1 cellular context compared by ENCODE assay signal in the genomic region with DNA sequence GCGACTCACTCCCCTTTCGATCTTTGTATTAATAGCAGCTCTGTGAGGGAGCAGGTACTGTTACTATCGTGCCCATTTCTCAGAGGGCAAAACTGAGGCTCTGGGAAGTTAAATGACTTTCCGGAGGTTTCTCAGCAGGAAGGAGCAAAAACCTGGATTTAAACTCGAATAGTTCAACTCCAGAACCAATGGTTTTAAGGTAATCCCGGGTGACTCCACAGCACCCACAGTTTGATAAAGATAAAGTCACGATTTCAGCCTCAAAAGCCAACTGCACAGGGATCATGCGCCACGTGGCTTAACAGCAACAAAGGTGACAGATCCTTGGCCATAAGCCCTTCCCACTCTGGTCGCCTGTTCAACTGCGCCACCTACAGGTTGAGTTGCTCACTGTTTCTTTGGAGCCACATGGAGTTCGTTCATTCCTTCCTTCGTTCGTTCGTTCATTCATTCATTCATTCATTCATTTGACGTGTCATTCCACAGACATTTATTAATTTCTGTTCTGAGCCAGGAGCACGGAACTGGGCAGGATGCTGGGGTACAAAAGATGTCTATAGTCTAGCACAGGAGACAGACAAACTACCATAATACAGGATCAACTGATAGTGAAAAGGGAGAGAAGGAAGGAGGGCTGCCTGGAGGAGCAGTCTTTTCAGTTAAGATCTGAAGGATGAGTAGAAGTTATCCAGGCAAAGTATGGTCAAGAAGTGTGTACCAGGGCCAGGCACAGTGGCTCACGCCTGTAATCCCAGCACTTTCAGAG.
TF ChIP-seq lines count a peak whose summit lies in the region.

No MANE protein-coding gene starts in this region.

TF ChIP-seq in HepG2, 621 proteins besides CTCF, POLR2A, EP300 and RAD21 (continued from another document and continues in another):
- TF ChIP-seq, protein P1, sequence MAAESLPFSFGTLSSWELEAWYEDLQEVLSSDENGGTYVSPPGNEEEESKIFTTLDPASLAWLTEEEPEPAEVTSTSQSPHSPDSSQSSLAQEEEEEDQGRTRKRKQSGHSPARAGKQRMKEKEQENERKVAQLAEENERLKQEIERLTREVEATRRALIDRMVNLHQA (CRISPR knock-in tag; IDR thresholded peaks at IDR 0.05) = no peak
- TF ChIP-seq, protein P2, sequence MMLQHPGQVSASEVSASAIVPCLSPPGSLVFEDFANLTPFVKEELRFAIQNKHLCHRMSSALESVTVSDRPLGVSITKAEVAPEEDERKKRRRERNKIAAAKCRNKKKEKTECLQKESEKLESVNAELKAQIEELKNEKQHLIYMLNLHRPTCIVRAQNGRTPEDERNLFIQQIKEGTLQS (CRISPR knock-in tag; IDR thresholded peaks at IDR 0.05) = no peak
- TF ChIP-seq, protein P3, sequence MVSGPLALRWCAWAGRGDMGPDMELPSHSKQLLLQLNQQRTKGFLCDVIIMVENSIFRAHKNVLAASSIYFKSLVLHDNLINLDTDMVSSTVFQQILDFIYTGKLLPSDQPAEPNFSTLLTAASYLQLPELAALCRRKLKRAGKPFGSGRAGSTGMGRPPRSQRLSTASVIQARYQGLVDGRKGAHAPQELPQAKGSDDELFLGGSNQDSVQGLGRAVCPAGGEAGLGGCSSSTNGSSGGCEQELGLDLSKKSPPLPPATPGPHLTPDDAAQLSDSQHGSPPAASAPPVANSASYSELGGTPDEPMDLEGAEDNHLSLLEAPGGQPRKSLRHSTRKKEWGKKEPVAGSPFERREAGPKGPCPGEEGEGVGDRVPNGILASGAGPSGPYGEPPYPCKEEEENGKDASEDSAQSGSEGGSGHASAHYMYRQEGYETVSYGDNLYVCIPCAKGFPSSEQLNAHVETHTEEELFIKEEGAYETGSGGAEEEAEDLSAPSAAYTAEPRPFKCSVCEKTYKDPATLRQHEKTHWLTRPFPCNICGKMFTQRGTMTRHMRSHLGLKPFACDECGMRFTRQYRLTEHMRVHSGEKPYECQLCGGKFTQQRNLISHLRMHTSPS (CRISPR knock-in tag; IDR thresholded peaks at IDR 0.05; ENCODE audit: low read depth) = no peak
- TF ChIP-seq CENPT (CRISPR knock-in tag; IDR thresholded peaks at IDR 0.05; ENCODE audit: low read depth) (no peak), HMG20B (CRISPR knock-in tag; conservative IDR thresholded peaks at IDR 0.05) (no peak), ATF1 (CRISPR knock-in tag; IDR thresholded peaks at IDR 0.05) (no peak), ZEB1 (IDR thresholded peaks at IDR 0.05; ENCODE audit: insufficient replicate concordance, low read depth) (no peak), ZBTB42 (CRISPR knock-in tag; IDR thresholded peaks at IDR 0.05) (no peak), ZNF777 (CRISPR knock-in tag; IDR thresholded peaks at IDR 0.05) (no peak), FOXK1 (CRISPR knock-in tag; IDR thresholded peaks at IDR 0.05; ENCODE audit: borderline replicate concordance, low read depth) (peak; percentile 67; the same call in 1 of the 2 replicates), KDM5A (IDR thresholded peaks at IDR 0.05; ENCODE audit: borderline replicate concordance, low read length) (no peak), ZNF234 (CRISPR knock-in tag; conservative IDR thresholded peaks at IDR 0.05) (no peak), SNRNP70 (IDR thresholded peaks at IDR 0.05; ENCODE audit: low read depth, low read length) (no peak), SP1 (IDR thresholded peaks at IDR 0.05) (no peak), SP1 (CRISPR knock-in tag; IDR thresholded peaks at IDR 0.05) (peak; percentile 61), NFYC (CRISPR knock-in tag; IDR thresholded peaks at IDR 0.05) (no peak), MAFK (conservative IDR thresholded peaks at IDR 0.05 in 1 of 2, IDR thresholded peaks at IDR 0.05 in 1 of 2; ENCODE audit: low read length in 2 of 2) (no peak), NCOA5 (CRISPR knock-in tag; IDR thresholded peaks at IDR 0.05) (no peak)
- TF ChIP-seq, protein P4, sequence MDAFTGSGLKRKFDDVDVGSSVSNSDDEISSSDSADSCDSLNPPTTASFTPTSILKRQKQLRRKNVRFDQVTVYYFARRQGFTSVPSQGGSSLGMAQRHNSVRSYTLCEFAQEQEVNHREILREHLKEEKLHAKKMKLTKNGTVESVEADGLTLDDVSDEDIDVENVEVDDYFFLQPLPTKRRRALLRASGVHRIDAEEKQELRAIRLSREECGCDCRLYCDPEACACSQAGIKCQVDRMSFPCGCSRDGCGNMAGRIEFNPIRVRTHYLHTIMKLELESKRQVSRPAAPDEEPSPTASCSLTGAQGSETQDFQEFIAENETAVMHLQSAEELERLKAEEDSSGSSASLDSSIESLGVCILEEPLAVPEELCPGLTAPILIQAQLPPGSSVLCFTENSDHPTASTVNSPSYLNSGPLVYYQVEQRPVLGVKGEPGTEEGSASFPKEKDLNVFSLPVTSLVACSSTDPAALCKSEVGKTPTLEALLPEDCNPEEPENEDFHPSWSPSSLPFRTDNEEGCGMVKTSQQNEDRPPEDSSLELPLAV (CRISPR knock-in tag; conservative IDR thresholded peaks at IDR 0.05; ENCODE audit: low read depth) = no peak
- TF ChIP-seq, protein P5, sequence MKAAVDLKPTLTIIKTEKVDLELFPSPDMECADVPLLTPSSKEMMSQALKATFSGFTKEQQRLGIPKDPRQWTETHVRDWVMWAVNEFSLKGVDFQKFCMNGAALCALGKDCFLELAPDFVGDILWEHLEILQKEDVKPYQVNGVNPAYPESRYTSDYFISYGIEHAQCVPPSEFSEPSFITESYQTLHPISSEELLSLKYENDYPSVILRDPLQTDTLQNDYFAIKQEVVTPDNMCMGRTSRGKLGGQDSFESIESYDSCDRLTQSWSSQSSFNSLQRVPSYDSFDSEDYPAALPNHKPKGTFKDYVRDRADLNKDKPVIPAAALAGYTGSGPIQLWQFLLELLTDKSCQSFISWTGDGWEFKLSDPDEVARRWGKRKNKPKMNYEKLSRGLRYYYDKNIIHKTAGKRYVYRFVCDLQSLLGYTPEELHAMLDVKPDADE (CRISPR knock-in tag; IDR thresholded peaks at IDR 0.05) = no peak
- TF ChIP-seq, protein P6, sequence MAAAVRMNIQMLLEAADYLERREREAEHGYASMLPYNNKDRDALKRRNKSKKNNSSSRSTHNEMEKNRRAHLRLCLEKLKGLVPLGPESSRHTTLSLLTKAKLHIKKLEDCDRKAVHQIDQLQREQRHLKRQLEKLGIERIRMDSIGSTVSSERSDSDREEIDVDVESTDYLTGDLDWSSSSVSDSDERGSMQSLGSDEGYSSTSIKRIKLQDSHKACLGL (CRISPR knock-in tag; IDR thresholded peaks at IDR 0.05) = no peak
- TF ChIP-seq, protein P7, sequence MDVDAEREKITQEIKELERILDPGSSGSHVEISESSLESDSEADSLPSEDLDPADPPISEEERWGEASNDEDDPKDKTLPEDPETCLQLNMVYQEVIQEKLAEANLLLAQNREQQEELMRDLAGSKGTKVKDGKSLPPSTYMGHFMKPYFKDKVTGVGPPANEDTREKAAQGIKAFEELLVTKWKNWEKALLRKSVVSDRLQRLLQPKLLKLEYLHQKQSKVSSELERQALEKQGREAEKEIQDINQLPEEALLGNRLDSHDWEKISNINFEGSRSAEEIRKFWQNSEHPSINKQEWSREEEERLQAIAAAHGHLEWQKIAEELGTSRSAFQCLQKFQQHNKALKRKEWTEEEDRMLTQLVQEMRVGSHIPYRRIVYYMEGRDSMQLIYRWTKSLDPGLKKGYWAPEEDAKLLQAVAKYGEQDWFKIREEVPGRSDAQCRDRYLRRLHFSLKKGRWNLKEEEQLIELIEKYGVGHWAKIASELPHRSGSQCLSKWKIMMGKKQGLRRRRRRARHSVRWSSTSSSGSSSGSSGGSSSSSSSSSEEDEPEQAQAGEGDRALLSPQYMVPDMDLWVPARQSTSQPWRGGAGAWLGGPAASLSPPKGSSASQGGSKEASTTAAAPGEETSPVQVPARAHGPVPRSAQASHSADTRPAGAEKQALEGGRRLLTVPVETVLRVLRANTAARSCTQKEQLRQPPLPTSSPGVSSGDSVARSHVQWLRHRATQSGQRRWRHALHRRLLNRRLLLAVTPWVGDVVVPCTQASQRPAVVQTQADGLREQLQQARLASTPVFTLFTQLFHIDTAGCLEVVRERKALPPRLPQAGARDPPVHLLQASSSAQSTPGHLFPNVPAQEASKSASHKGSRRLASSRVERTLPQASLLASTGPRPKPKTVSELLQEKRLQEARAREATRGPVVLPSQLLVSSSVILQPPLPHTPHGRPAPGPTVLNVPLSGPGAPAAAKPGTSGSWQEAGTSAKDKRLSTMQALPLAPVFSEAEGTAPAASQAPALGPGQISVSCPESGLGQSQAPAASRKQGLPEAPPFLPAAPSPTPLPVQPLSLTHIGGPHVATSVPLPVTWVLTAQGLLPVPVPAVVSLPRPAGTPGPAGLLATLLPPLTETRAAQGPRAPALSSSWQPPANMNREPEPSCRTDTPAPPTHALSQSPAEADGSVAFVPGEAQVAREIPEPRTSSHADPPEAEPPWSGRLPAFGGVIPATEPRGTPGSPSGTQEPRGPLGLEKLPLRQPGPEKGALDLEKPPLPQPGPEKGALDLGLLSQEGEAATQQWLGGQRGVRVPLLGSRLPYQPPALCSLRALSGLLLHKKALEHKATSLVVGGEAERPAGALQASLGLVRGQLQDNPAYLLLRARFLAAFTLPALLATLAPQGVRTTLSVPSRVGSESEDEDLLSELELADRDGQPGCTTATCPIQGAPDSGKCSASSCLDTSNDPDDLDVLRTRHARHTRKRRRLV (CRISPR knock-in tag; IDR thresholded peaks at IDR 0.05) = no peak
- TF ChIP-seq, protein P8, sequence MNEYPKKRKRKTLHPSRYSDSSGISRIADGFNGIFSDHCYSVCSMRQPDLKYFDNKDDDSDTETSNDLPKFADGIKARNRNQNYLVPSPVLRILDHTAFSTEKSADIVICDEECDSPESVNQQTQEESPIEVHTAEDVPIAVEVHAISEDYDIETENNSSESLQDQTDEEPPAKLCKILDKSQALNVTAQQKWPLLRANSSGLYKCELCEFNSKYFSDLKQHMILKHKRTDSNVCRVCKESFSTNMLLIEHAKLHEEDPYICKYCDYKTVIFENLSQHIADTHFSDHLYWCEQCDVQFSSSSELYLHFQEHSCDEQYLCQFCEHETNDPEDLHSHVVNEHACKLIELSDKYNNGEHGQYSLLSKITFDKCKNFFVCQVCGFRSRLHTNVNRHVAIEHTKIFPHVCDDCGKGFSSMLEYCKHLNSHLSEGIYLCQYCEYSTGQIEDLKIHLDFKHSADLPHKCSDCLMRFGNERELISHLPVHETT (CRISPR knock-in tag; conservative IDR thresholded peaks at IDR 0.05) = no peak
- TF ChIP-seq, protein P9, sequence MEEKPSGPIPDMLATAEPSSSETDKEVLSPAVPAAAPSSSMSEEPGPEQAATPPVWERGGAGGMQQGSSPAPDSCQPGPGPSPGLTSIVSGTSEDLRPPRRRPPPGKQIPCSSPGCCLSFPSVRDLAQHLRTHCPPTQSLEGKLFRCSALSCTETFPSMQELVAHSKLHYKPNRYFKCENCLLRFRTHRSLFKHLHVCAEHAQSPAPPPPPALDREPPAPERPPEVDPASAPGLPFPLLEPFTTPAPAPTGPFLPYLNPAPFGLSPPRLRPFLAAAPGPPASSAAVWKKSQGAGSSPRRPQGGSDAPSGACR (CRISPR knock-in tag; IDR thresholded peaks at IDR 0.05) = 0 out of 2 replicates have a peak, but pooled peaks have one; percentile 29
- TF ChIP-seq, protein P10, sequence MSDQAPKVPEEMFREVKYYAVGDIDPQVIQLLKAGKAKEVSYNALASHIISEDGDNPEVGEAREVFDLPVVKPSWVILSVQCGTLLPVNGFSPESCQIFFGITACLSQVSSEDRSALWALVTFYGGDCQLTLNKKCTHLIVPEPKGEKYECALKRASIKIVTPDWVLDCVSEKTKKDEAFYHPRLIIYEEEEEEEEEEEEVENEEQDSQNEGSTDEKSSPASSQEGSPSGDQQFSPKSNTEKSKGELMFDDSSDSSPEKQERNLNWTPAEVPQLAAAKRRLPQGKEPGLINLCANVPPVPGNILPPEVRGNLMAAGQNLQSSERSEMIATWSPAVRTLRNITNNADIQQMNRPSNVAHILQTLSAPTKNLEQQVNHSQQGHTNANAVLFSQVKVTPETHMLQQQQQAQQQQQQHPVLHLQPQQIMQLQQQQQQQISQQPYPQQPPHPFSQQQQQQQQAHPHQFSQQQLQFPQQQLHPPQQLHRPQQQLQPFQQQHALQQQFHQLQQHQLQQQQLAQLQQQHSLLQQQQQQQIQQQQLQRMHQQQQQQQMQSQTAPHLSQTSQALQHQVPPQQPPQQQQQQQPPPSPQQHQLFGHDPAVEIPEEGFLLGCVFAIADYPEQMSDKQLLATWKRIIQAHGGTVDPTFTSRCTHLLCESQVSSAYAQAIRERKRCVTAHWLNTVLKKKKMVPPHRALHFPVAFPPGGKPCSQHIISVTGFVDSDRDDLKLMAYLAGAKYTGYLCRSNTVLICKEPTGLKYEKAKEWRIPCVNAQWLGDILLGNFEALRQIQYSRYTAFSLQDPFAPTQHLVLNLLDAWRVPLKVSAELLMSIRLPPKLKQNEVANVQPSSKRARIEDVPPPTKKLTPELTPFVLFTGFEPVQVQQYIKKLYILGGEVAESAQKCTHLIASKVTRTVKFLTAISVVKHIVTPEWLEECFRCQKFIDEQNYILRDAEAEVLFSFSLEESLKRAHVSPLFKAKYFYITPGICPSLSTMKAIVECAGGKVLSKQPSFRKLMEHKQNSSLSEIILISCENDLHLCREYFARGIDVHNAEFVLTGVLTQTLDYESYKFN (CRISPR knock-in tag; conservative IDR thresholded peaks at IDR 0.05) = no peak
- TF ChIP-seq, protein P11, sequence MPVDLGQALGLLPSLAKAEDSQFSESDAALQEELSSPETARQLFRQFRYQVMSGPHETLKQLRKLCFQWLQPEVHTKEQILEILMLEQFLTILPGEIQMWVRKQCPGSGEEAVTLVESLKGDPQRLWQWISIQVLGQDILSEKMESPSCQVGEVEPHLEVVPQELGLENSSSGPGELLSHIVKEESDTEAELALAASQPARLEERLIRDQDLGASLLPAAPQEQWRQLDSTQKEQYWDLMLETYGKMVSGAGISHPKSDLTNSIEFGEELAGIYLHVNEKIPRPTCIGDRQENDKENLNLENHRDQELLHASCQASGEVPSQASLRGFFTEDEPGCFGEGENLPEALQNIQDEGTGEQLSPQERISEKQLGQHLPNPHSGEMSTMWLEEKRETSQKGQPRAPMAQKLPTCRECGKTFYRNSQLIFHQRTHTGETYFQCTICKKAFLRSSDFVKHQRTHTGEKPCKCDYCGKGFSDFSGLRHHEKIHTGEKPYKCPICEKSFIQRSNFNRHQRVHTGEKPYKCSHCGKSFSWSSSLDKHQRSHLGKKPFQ (CRISPR knock-in tag; IDR thresholded peaks at IDR 0.05; ENCODE audit: insufficient replicate concordance) = no peak
- TF ChIP-seq, protein P12, sequence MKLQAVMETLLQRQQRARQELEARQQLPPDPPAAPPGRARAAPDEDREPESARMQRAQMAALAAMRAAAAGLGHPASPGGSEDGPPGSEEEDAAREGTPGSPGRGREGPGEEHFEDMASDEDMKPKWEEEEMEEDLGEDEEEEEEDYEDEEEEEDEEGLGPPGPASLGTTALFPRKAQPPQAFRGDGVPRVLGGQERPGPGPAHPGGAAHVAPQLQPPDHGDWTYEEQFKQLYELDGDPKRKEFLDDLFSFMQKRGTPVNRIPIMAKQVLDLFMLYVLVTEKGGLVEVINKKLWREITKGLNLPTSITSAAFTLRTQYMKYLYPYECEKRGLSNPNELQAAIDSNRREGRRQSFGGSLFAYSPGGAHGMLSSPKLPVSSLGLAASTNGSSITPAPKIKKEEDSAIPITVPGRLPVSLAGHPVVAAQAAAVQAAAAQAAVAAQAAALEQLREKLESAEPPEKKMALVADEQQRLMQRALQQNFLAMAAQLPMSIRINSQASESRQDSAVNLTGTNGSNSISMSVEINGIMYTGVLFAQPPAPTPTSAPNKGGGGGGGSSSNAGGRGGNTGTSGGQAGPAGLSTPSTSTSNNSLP (IDR thresholded peaks at IDR 0.05; ENCODE audit: low read depth, low read length) = no peak
- TF ChIP-seq, protein P13, sequence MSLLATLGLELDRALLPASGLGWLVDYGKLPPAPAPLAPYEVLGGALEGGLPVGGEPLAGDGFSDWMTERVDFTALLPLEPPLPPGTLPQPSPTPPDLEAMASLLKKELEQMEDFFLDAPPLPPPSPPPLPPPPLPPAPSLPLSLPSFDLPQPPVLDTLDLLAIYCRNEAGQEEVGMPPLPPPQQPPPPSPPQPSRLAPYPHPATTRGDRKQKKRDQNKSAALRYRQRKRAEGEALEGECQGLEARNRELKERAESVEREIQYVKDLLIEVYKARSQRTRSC (CRISPR knock-in tag; IDR thresholded peaks at IDR 0.05; ENCODE audit: low read depth) = no peak
